ENCODE assay signal across 8 cellular contexts in the genomic region with DNA sequence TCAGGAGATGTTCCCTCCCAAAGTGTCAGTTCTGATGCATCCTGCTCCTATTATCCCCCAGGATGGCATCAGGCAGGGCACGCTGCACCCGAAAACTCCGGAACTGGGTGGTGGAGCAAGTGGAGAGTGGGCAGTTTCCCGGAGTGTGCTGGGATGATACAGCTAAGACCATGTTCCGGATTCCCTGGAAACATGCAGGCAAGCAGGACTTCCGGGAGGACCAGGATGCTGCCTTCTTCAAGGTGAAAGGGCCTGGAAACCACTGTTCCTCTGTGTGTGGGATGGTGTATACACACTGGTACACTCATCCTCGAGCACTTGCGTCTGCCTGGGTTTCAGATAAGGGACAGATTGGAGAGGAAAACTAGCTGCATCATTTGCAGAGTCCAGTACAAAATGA. TPM values are rescaled to one million over a fixed set of nuclear protein-coding genes. Genes with fewer than 3 reads are reported as not detected.
DNase-seq lines count a peak whose midpoint lies in the region; ATAC-seq and TF ChIP-seq lines count a peak whose summit lies in the region.

No MANE protein-coding gene starts in this region.

- peaks cover 26% of the 10 kb centered on the region for H3K4me1 ChIP-seq in muscle layer of colon (ENCODE audit: insufficient read depth, low read length)
- no peaks in the 10 kb centered on the region for H3K4me1 ChIP-seq in aorta (ENCODE audit: control insufficient read depth in 1 of 2, insufficient read depth in 2 of 2, low read length in 2 of 2)

- H3K36me3 ChIP-seq in muscle layer of colon (ENCODE audit: insufficient read depth, low read length) (peaks cover 69% of the 10 kb centered on the region), aorta (ENCODE audit: control insufficient read depth in 1 of 2, insufficient read depth in 2 of 2, low read length in 1 of 2) (peaks cover 12 to 15% of the 10 kb centered on the region in 2 donors)

- H3K27ac ChIP-seq in muscle layer of colon (ENCODE audit: low read depth, low read length) (peak overlapping the region; percentile 94), aorta (ENCODE audit: low read depth in 1 of 2, low read length in 2 of 2) (peak overlapping the region in 1 of 2 donors; percentile 26)

- TF ChIP-seq CTCF in choroid plexus epithelial cell (conservative IDR thresholded peaks at IDR 0.05; ENCODE audit: low read depth, low read length) = no peak

- DNase-seq in stimulated activated naive CD4-positive, alpha-beta T cell treated with Interleukin-2 at 50 U/mL for 16 hours (lab: John Stamatoyannopoulos, UW) = peak; percentile 25
- DNase-seq in stimulated activated naive CD4-positive, alpha-beta T cell (lab: John Stamatoyannopoulos, UW) = no peak
- DNase-seq in choroid plexus epithelial cell (ENCODE audit: low read depth) = peak; percentile 33
- DNase-seq in aorta = no peak
- no peak for DNase-seq in NCI-H69 (lab: John Stamatoyannopoulos, UW)
- no peak for DNase-seq in NCI-H187 (lab: John Stamatoyannopoulos, UW)

- no peaks in the 10 kb centered on the region for H3K9me3 ChIP-seq in muscle layer of colon (ENCODE audit: low read length)
- H3K9me3 ChIP-seq in aorta (ENCODE audit: control insufficient read depth, low read length) = no peaks in the 10 kb centered on the region

- ATAC-seq in aorta (ENCODE audit: low FRiP score) (no peak), HG03097 (IDR thresholded peaks at IDR 0.05; ENCODE audit: low FRiP score, unreplicated experiment) (no peak)

- 30 to 38% methylated on average over 8 of the region's 8 CpGs for WGBS in aorta, 2 donors

- H3K27me3 ChIP-seq in muscle layer of colon (ENCODE audit: control insufficient read depth in 1 of 2, insufficient read depth in 2 of 2, low read length in 2 of 2) (no peaks in the 10 kb centered on the region), aorta (ENCODE audit: control insufficient read depth in 1 of 2, insufficient read depth in 2 of 2, low read length in 1 of 2) (no peaks in the 10 kb centered on the region)

- intact Hi-C loops in aorta (cut with DNase I) = loop anchor here in 1 of 2 donors (10.0 kb wide), 1 partner anchor 47 kb away; the partner anchor contains the start of genes DCAF11 and NRL

- H3K9ac ChIP-seq in muscle layer of colon (ENCODE audit: low read length) = peak overlapping the region; percentile 91

- H3K4me3 ChIP-seq in choroid plexus epithelial cell (ENCODE audit: low read depth, low read length) = peak overlapping the region; percentile 89
- peak overlapping the region; percentile 78 to 93 for H3K4me3 ChIP-seq in muscle layer of colon (ENCODE audit: low read depth in 1 of 2, low read length in 2 of 2)
- peak overlapping the region; percentile 56 to 67 for H3K4me3 ChIP-seq in aorta (ENCODE audit: low read length in 2 of 2)

RNA-seq across cellular contexts. Expression of gene IRF9, which starts 1.0 kb away (rescaled TPM):
- 100 to 1,000 TPM; 113 to 117 TPM for total RNA-seq in aorta
- 100 to 1,000 TPM in 1 of 2 donors, 10 to 100 TPM in 1; 56.0 to 111 TPM for polyA plus RNA-seq in aorta

RNA-seq across cellular contexts. Expression of gene REC8, which starts 9.8 kb away (rescaled TPM):
- 10 to 100 TPM; 13.2 to 18.1 TPM for total RNA-seq in aorta
- 1 to 10 TPM; 2.4 to 8.2 TPM for polyA plus RNA-seq in aorta

RNA-seq across cellular contexts. Expression of gene RNF31, which starts 14.8 kb away (rescaled TPM):
- 10 to 100 TPM; 51.6 to 61.1 TPM for total RNA-seq in aorta
- polyA plus RNA-seq in aorta = 100 to 1,000 TPM in 1 of 2 donors, 1 to 10 TPM in 1; 9.1 to 167 TPM

RNA-seq across cellular contexts. Expression of gene PSME2, which starts 15.7 kb away (rescaled TPM):
- 10 to 100 TPM; 86.1 to 93.6 TPM for total RNA-seq in aorta
- polyA plus RNA-seq in aorta = 100 to 1,000 TPM; 142 to 261 TPM

RNA-seq across cellular contexts. Expression of gene EMC9, which starts 20.7 kb away (rescaled TPM):
- 10 to 100 TPM; 12.8 to 15.3 TPM for total RNA-seq in aorta
- 10 to 100 TPM; 18.3 to 41.9 TPM for polyA plus RNA-seq in aorta

Comparison
In these comparisons a context has a peak if more than half of its experiments do, and no peak if none do; other contexts are left out.
1. DNase-seq: peak in stimulated activated naive CD4-positive, alpha-beta T cell treated with Interleukin-2 at 50 U/mL for 16 hours (single experiment) and choroid plexus epithelial cell (single experiment); none in stimulated activated naive CD4-positive, alpha-beta T cell (0 of 6), aorta (0 of 2), NCI-H69 (single experiment) and NCI-H187 (0 of 2).
2. Peak in every context shown above with its lines, with median percentiles within 50 percentile points of each other: H3K4me3 ChIP-seq.